In the genomic region with DNA sequence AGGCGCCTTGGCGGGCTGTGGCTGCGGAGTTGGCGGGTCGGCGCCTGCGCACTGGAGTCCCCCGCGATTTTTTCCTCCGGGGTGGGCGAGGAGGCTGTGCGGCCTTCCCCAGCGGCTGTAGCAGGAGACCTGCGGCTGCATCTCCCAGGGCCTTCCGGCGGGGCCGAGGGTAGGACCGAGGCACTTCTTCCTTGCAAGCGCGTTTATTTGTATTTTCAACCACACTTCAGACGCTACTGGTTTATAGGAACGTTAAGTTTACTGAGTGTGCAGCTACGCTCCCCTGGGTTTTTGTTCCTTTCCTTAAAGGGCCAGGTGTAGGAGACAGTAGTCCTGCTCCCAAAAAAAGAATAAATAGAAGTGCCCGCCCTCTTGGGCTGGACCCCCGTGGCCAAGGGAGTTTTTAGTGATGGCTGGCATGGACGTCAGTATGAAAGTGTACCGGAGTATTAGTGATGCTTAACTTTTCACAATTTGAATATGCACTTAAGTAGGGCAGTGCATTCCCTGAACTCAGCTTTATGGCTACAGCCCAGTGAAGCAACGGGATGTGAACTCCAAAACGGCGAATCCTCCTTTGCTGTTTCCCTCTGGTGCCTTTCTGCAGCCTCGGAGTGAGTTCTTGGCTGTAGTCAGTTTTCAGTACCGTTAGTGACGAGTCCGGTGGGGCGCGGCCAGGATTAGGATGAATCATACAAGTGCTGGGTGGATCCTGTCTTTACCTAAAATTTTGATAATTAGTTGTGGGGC, we compare ENCODE assay signal across 1 cellular context.
TF ChIP-seq lines count a peak whose summit lies in the region.

No MANE protein-coding gene starts in this region.

TF ChIP-seq in HepG2, 621 proteins besides CTCF, POLR2A, EP300 and RAD21 (continued from another document and continues in another):
- no peak for TF ChIP-seq ZNF788 (CRISPR knock-in tag; IDR thresholded peaks at IDR 0.05; ENCODE audit: borderline replicate concordance)
- peak; percentile 50 for TF ChIP-seq POLR2AphosphoS5 (IDR thresholded peaks at IDR 0.05; ENCODE audit: low read depth, low read length)
- peak; percentile 12; the same call in 1 of the 2 replicates for TF ChIP-seq ZNF816 (CRISPR knock-in tag; IDR thresholded peaks at IDR 0.05; ENCODE audit: borderline replicate concordance)
- TF ChIP-seq, protein P1, sequence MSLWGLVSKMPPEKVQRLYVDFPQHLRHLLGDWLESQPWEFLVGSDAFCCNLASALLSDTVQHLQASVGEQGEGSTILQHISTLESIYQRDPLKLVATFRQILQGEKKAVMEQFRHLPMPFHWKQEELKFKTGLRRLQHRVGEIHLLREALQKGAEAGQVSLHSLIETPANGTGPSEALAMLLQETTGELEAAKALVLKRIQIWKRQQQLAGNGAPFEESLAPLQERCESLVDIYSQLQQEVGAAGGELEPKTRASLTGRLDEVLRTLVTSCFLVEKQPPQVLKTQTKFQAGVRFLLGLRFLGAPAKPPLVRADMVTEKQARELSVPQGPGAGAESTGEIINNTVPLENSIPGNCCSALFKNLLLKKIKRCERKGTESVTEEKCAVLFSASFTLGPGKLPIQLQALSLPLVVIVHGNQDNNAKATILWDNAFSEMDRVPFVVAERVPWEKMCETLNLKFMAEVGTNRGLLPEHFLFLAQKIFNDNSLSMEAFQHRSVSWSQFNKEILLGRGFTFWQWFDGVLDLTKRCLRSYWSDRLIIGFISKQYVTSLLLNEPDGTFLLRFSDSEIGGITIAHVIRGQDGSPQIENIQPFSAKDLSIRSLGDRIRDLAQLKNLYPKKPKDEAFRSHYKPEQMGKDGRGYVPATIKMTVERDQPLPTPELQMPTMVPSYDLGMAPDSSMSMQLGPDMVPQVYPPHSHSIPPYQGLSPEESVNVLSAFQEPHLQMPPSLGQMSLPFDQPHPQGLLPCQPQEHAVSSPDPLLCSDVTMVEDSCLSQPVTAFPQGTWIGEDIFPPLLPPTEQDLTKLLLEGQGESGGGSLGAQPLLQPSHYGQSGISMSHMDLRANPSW (CRISPR knock-in tag; IDR thresholded peaks at IDR 0.05; ENCODE audit: borderline replicate concordance) = 0 out of 2 replicates have a peak, but pooled peaks have one; percentile 80
- TF ChIP-seq RFX5 (IDR thresholded peaks at IDR 0.05; ENCODE audit: low read depth, low read length) = no peak
- TF ChIP-seq ZNF879 (CRISPR knock-in tag; IDR thresholded peaks at IDR 0.05) = peak; percentile 20; the same call in 1 of the 2 replicates
- peak; percentile 21; the same call in 1 of the 2 replicates for TF ChIP-seq HOXD1 (CRISPR knock-in tag; IDR thresholded peaks at IDR 0.05)
- peak; percentile 55; the same call in 1 of the 2 replicates for TF ChIP-seq GABPB1 (CRISPR knock-in tag; IDR thresholded peaks at IDR 0.05)
- peak; percentile 100 for TF ChIP-seq ZFY (CRISPR knock-in tag; IDR thresholded peaks at IDR 0.05)
- no peak for TF ChIP-seq HNRNPH1 (optimal IDR thresholded peaks at IDR 0.05; ENCODE audit: low read depth, low read length)
- TF ChIP-seq ZNF264 (CRISPR knock-in tag; IDR thresholded peaks at IDR 0.05) = 0 out of 2 replicates have a peak, but pooled peaks have one; percentile 14
- peak; percentile 73; the same call in 1 of the 2 replicates for TF ChIP-seq ZNF350 (CRISPR knock-in tag; IDR thresholded peaks at IDR 0.05; ENCODE audit: borderline replicate concordance, low read depth)
- peak; percentile 52; the same call in 1 of the 2 replicates for TF ChIP-seq NCOA1 (CRISPR knock-in tag; IDR thresholded peaks at IDR 0.05)
- peak; percentile 16; the same call in 1 of the 2 replicates for TF ChIP-seq AKNA (CRISPR knock-in tag; IDR thresholded peaks at IDR 0.05; ENCODE audit: borderline replicate concordance)
- TF ChIP-seq ZNF572 (CRISPR knock-in tag; IDR thresholded peaks at IDR 0.05) = peak; percentile 79; the same call in 1 of the 2 replicates
- no peak for TF ChIP-seq RFX3 (CRISPR knock-in tag; IDR thresholded peaks at IDR 0.05)
- no peak for TF ChIP-seq ARHGAP35 (CRISPR knock-in tag; IDR thresholded peaks at IDR 0.05; ENCODE audit: borderline replicate concordance)
- peak; percentile 29; the same call in 1 of the 2 replicates for TF ChIP-seq SNAPC2 (CRISPR knock-in tag; IDR thresholded peaks at IDR 0.05)
- no peak; the same call in 1 of the 2 replicates for TF ChIP-seq RARG (CRISPR knock-in tag; IDR thresholded peaks at IDR 0.05; ENCODE audit: low read depth)
- no peak for TF ChIP-seq HOXA9 (CRISPR knock-in tag; IDR thresholded peaks at IDR 0.05; ENCODE audit: borderline replicate concordance)
- TF ChIP-seq, protein P2, sequence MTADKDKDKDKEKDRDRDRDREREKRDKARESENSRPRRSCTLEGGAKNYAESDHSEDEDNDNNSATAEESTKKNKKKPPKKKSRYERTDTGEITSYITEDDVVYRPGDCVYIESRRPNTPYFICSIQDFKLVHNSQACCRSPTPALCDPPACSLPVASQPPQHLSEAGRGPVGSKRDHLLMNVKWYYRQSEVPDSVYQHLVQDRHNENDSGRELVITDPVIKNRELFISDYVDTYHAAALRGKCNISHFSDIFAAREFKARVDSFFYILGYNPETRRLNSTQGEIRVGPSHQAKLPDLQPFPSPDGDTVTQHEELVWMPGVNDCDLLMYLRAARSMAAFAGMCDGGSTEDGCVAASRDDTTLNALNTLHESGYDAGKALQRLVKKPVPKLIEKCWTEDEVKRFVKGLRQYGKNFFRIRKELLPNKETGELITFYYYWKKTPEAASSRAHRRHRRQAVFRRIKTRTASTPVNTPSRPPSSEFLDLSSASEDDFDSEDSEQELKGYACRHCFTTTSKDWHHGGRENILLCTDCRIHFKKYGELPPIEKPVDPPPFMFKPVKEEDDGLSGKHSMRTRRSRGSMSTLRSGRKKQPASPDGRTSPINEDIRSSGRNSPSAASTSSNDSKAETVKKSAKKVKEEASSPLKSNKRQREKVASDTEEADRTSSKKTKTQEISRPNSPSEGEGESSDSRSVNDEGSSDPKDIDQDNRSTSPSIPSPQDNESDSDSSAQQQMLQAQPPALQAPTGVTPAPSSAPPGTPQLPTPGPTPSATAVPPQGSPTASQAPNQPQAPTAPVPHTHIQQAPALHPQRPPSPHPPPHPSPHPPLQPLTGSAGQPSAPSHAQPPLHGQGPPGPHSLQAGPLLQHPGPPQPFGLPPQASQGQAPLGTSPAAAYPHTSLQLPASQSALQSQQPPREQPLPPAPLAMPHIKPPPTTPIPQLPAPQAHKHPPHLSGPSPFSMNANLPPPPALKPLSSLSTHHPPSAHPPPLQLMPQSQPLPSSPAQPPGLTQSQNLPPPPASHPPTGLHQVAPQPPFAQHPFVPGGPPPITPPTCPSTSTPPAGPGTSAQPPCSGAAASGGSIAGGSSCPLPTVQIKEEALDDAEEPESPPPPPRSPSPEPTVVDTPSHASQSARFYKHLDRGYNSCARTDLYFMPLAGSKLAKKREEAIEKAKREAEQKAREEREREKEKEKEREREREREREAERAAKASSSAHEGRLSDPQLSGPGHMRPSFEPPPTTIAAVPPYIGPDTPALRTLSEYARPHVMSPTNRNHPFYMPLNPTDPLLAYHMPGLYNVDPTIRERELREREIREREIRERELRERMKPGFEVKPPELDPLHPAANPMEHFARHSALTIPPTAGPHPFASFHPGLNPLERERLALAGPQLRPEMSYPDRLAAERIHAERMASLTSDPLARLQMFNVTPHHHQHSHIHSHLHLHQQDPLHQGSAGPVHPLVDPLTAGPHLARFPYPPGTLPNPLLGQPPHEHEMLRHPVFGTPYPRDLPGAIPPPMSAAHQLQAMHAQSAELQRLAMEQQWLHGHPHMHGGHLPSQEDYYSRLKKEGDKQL (CRISPR knock-in tag; IDR thresholded peaks at IDR 0.05; ENCODE audit: low read depth) = no peak
- TF ChIP-seq GTF3A (CRISPR knock-in tag; conservative IDR thresholded peaks at IDR 0.05) = no peak
- TF ChIP-seq ISL2 (CRISPR knock-in tag; IDR thresholded peaks at IDR 0.05) = peak; percentile 52
- TF ChIP-seq SALL2 (CRISPR knock-in tag; IDR thresholded peaks at IDR 0.05) = peak; percentile 62; the same call in 1 of the 2 replicates
- 0 out of 2 replicates have a peak, but pooled peaks have one; percentile 52 for TF ChIP-seq ZNF598 (CRISPR knock-in tag; IDR thresholded peaks at IDR 0.05; ENCODE audit: borderline replicate concordance)
- no peak for TF ChIP-seq BCLAF1 (IDR thresholded peaks at IDR 0.05)
- peak; percentile 67; the same call in 1 of the 2 replicates for TF ChIP-seq KLF15 (CRISPR knock-in tag; IDR thresholded peaks at IDR 0.05; ENCODE audit: borderline replicate concordance)
- TF ChIP-seq SMYD3 (CRISPR knock-in tag; IDR thresholded peaks at IDR 0.05) = no peak
- TF ChIP-seq, protein P3, sequence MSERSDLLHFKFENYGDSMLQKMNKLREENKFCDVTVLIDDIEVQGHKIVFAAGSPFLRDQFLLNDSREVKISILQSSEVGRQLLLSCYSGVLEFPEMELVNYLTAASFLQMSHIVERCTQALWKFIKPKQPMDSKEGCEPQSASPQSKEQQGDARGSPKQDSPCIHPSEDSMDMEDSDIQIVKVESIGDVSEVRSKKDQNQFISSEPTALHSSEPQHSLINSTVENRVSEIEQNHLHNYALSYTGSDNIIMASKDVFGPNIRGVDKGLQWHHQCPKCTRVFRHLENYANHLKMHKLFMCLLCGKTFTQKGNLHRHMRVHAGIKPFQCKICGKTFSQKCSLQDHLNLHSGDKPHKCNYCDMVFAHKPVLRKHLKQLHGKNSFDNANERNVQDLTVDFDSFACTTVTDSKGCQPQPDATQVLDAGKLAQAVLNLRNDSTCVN (CRISPR knock-in tag; IDR thresholded peaks at IDR 0.05; ENCODE audit: borderline replicate concordance) = no peak; the same call in 1 of the 2 replicates
- TF ChIP-seq ZFP91 (CRISPR knock-in tag; IDR thresholded peaks at IDR 0.05; ENCODE audit: borderline replicate concordance) = peak; percentile 96; the same call in 1 of the 2 replicates
- TF ChIP-seq FOXP4 (CRISPR knock-in tag; IDR thresholded peaks at IDR 0.05) = 0 out of 2 replicates have a peak, but pooled peaks have one; percentile 0
